Comparison of ENCODE assay signal across 1 cellular context in the genomic region with DNA sequence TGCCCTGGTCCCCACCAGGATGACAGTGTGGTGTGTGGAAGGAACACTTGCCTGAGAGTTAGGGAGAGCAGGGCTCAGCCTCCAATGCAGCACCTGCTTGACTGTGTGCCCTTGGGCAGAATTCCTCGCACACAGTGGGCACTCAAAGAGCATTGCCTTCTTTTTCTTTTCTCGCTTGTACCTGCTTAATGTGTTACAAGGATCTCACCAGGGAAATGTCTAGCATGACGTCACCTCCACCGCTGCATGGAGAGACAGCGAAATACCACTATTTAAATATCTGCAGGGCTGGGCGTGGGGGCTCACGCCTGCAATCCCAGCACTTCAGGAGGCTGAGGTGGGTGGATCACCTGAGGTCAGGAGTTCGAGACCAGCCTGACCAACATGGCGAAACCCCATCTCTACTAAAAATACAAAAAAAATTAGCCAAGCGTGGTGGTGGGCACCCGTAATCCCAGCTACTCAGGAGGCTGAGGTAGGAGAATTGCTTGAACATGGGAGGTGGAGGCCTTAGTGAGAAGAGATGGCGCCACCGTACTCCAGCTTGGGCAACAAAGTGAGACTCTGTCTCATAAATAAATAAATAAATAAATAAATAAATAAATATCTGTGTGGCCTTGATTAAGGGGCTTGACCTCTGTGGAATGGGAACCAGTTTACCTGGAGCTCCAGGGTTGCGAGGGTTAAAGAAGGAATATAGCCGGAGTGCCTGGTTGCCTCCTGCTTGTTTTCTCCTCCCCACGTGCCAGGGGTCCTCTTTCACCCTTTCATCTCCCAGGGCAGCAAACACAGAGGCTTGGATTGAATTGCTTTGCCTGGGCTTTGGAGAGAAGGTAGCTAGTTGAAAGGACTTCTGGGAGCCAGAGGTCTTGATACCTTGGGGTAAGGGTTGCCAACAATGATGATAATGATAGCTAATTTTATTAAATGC.
TF ChIP-seq lines count a peak whose summit lies in the region.

No MANE protein-coding gene starts in this region.

TF ChIP-seq in GM23338, 12 proteins besides CTCF, POLR2A, EP300 and RAD21:
- TF ChIP-seq, protein P1, sequence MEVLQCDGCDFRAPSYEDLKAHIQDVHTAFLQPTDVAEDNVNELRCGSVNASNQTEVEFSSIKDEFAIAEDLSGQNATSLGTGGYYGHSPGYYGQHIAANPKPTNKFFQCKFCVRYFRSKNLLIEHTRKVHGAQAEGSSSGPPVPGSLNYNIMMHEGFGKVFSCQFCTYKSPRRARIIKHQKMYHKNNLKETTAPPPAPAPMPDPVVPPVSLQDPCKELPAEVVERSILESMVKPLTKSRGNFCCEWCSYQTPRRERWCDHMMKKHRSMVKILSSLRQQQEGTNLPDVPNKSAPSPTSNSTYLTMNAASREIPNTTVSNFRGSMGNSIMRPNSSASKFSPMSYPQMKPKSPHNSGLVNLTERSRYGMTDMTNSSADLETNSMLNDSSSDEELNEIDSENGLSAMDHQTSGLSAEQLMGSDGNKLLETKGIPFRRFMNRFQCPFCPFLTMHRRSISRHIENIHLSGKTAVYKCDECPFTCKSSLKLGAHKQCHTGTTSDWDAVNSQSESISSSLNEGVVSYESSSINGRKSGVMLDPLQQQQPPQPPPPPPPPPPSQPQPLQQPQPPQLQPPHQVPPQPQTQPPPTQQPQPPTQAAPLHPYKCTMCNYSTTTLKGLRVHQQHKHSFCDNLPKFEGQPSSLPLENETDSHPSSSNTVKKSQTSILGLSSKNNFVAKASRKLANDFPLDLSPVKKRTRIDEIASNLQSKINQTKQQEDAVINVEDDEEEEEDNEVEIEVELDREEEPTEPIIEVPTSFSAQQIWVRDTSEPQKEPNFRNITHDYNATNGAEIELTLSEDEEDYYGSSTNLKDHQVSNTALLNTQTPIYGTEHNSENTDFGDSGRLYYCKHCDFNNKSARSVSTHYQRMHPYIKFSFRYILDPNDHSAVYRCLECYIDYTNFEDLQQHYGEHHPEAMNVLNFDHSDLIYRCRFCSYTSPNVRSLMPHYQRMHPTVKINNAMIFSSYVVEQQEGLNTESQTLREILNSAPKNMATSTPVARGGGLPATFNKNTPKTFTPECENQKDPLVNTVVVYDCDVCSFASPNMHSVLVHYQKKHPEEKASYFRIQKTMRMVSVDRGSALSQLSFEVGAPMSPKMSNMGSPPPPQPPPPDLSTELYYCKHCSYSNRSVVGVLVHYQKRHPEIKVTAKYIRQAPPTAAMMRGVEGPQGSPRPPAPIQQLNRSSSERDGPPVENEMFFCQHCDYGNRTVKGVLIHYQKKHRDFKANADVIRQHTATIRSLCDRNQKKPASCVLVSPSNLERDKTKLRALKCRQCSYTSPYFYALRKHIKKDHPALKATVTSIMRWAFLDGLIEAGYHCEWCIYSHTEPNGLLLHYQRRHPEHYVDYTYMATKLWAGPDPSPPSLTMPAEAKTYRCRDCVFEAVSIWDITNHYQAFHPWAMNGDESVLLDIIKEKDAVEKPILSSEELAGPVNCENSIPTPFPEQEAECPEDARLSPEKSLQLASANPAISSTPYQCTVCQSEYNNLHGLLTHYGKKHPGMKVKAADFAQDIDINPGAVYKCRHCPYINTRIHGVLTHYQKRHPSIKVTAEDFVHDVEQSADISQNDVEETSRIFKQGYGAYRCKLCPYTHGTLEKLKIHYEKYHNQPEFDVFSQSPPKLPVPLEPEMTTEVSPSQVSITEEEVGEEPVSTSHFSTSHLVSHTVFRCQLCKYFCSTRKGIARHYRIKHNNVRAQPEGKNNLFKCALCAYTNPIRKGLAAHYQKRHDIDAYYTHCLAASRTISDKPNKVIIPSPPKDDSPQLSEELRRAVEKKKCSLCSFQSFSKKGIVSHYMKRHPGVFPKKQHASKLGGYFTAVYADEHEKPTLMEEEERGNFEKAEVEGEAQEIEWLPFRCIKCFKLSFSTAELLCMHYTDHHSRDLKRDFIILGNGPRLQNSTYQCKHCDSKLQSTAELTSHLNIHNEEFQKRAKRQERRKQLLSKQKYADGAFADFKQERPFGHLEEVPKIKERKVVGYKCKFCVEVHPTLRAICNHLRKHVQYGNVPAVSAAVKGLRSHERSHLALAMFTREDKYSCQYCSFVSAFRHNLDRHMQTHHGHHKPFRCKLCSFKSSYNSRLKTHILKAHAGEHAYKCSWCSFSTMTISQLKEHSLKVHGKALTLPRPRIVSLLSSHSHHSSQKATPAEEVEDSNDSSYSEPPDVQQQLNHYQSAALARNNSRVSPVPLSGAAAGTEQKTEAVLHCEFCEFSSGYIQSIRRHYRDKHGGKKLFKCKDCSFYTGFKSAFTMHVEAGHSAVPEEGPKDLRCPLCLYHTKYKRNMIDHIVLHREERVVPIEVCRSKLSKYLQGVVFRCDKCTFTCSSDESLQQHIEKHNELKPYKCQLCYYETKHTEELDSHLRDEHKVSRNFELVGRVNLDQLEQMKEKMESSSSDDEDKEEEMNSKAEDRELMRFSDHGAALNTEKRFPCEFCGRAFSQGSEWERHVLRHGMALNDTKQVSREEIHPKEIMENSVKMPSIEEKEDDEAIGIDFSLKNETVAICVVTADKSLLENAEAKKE (CRISPR knock-in tag; IDR thresholded peaks at IDR 0.05) = no peak
- TF ChIP-seq EZH2 (IDR thresholded peaks at IDR 0.05; ENCODE audit: low read depth, unreplicated experiment) = no peak
- TF ChIP-seq EZH2phosphoT487 (IDR thresholded peaks at IDR 0.05; ENCODE audit: unreplicated experiment) = no peak
- TF ChIP-seq ZNF114 (CRISPR knock-in tag; IDR thresholded peaks at IDR 0.05) = no peak
- no peak for TF ChIP-seq ZNF331 (CRISPR knock-in tag; IDR thresholded peaks at IDR 0.05; ENCODE audit: low read depth)
- TF ChIP-seq, protein P2, sequence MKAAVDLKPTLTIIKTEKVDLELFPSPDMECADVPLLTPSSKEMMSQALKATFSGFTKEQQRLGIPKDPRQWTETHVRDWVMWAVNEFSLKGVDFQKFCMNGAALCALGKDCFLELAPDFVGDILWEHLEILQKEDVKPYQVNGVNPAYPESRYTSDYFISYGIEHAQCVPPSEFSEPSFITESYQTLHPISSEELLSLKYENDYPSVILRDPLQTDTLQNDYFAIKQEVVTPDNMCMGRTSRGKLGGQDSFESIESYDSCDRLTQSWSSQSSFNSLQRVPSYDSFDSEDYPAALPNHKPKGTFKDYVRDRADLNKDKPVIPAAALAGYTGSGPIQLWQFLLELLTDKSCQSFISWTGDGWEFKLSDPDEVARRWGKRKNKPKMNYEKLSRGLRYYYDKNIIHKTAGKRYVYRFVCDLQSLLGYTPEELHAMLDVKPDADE (IDR thresholded peaks at IDR 0.05) = no peak
- no peak for TF ChIP-seq NANOG (IDR thresholded peaks at IDR 0.05; ENCODE audit: borderline replicate concordance)
- TF ChIP-seq STAT1 (IDR thresholded peaks at IDR 0.05; ENCODE audit: unreplicated experiment) = no peak
- no peak for TF ChIP-seq POLR2AphosphoS5 (IDR thresholded peaks at IDR 0.05; ENCODE audit: low read depth)
- TF ChIP-seq, protein P3, sequence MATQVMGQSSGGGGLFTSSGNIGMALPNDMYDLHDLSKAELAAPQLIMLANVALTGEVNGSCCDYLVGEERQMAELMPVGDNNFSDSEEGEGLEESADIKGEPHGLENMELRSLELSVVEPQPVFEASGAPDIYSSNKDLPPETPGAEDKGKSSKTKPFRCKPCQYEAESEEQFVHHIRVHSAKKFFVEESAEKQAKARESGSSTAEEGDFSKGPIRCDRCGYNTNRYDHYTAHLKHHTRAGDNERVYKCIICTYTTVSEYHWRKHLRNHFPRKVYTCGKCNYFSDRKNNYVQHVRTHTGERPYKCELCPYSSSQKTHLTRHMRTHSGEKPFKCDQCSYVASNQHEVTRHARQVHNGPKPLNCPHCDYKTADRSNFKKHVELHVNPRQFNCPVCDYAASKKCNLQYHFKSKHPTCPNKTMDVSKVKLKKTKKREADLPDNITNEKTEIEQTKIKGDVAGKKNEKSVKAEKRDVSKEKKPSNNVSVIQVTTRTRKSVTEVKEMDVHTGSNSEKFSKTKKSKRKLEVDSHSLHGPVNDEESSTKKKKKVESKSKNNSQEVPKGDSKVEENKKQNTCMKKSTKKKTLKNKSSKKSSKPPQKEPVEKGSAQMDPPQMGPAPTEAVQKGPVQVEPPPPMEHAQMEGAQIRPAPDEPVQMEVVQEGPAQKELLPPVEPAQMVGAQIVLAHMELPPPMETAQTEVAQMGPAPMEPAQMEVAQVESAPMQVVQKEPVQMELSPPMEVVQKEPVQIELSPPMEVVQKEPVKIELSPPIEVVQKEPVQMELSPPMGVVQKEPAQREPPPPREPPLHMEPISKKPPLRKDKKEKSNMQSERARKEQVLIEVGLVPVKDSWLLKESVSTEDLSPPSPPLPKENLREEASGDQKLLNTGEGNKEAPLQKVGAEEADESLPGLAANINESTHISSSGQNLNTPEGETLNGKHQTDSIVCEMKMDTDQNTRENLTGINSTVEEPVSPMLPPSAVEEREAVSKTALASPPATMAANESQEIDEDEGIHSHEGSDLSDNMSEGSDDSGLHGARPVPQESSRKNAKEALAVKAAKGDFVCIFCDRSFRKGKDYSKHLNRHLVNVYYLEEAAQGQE (IDR thresholded peaks at IDR 0.05; ENCODE audit: unreplicated experiment) = no peak
- TF ChIP-seq CREB1 (CRISPR knock-in tag; IDR thresholded peaks at IDR 0.05; ENCODE audit: low read depth) = no peak
- no peak for TF ChIP-seq JUNB (IDR thresholded peaks at IDR 0.05; ENCODE audit: unreplicated experiment)
TF ChIP-seq in GM23338: peak in this region for 0.
